28 cellular contexts compared by ENCODE assay signal in genomic region chr4:2449511-2450392, GRCh38. TPM values are rescaled to one million over a fixed set of nuclear protein-coding genes. Genes with fewer than 3 reads are reported as not detected.
"Had no signal": no experiment of that assay in that cellular context is flagged by ENCODE, and none has a peak within 500 bp of the region (broad histone marks: within the 10 kb centered on the region; RNA-seq: fewer than 3 reads in every experiment).

No MANE protein-coding gene starts in this region.

- H3K36me3 ChIP-seq: breast epithelium, esophagus muscularis mucosa, right atrium auricular region, suprapubic skin, tibial artery had no signal

- H3K79me2 ChIP-seq: parathyroid adenoma had no signal

- H3K27me3 Mint-ChIP-seq: activated CD4-positive, alpha-beta T cell treated with anti-CD3 and anti-CD28 coated beads for 36 hours; activated CD8-positive, alpha-beta memory T cell treated with anti-CD3 and anti-CD28 coated beads, Interleukin-2, amount 10 ng/mL, durations not matched to agents 7 days and 5 days; central memory CD8-positive, alpha-beta T cell; naive B cell had no signal

- H3K9me3 ChIP-seq: breast epithelium, esophagus muscularis mucosa, right atrium auricular region, suprapubic skin, tibial artery had no signal

- H3K4me1 ChIP-seq: breast epithelium, esophagus muscularis mucosa, parathyroid adenoma, right atrium auricular region, suprapubic skin, tibial artery had no signal

- H3K27ac Mint-ChIP-seq: activated CD4-positive, alpha-beta T cell treated with anti-CD3 and anti-CD28 coated beads for 36 hours; activated CD8-positive, alpha-beta memory T cell treated with anti-CD3 and anti-CD28 coated beads, Interleukin-2, amount 10 ng/mL, durations not matched to agents 7 days and 5 days; activated CD8-positive, alpha-beta T cell treated with anti-CD3 and anti-CD28 coated beads, Interleukin-2, amount 10 ng/mL, durations not matched to agents 7 days and 5 days; dendritic cell treated with granulocyte-macrophage colony-stimulating factor and Interleukin-4, amounts not matched to agents 40 ng/mL and 50 ng/mL, for 4 days; mesothelial cell of epicardium; naive B cell; nephron progenitor cell had no signal

- H3K27ac ChIP-seq: breast epithelium, esophagus muscularis mucosa, parathyroid adenoma, right atrium auricular region, suprapubic skin, tibial artery had no signal

- DNase-seq: activated CD4-positive, alpha-beta T cell treated with anti-CD3 and anti-CD28 coated beads for 36 hours; activated CD4-positive, CD25-positive, alpha-beta regulatory T cell; activated CD8-positive, alpha-beta memory T cell treated with anti-CD3 and anti-CD28 coated beads, Interleukin-2, amount 10 ng/mL, durations not matched to agents 7 days and 5 days; activated CD8-positive, alpha-beta T cell treated with anti-CD3 and anti-CD28 coated beads, Interleukin-2, amount 10 ng/mL, durations not matched to agents 7 days and 5 days; activated naive CD4-positive, alpha-beta T cell; activated T-cell treated with anti-CD3 and anti-CD28 coated beads, Interleukin-2, amount 50 U/mL, for 48 hours; effector CD4-positive, alpha-beta T cell; foreskin melanocyte; islet precursor cell; left cardiac atrium; left ventricle myocardium superior; mammary epithelial cell; naive B cell; nephron progenitor cell; nucleus accumbens; stimulated activated CD4-positive, alpha-beta T cell treated with anti-CD3 and anti-CD28 coated beads, Interleukin-15, amount 100 ng/mL, for 24 hours; stimulated activated CD4-positive, alpha-beta T cell treated with anti-CD3 and anti-CD28 coated beads, Interleukin-2, amount 100 ng/mL, for 24 hours; stimulated activated naive CD4-positive, alpha-beta T cell; tibial artery had no signal

- H3K9ac ChIP-seq: parathyroid adenoma had no signal

- H3K4me1 Mint-ChIP-seq: activated CD4-positive, alpha-beta T cell treated with anti-CD3 and anti-CD28 coated beads for 36 hours; activated CD8-positive, alpha-beta memory T cell treated with anti-CD3 and anti-CD28 coated beads, Interleukin-2, amount 10 ng/mL, durations not matched to agents 7 days and 5 days; central memory CD8-positive, alpha-beta T cell; mesothelial cell of epicardium had no signal

- H3K36me3 Mint-ChIP-seq: activated CD8-positive, alpha-beta memory T cell treated with anti-CD3 and anti-CD28 coated beads, Interleukin-2, amount 10 ng/mL, durations not matched to agents 7 days and 5 days; activated naive CD4-positive, alpha-beta T cell treated with anti-CD3 and anti-CD28 coated beads, Interleukin-2, amount 50 U/mL, for 72 hours; mesothelial cell of epicardium; naive B cell had no signal

- H2AFZ ChIP-seq: parathyroid adenoma had no signal

- H3K9me3 Mint-ChIP-seq: activated naive CD4-positive, alpha-beta T cell treated with anti-CD3 and anti-CD28 coated beads, Interleukin-2, amount 50 U/mL, for 72 hours; central memory CD8-positive, alpha-beta T cell; dendritic cell treated with granulocyte-macrophage colony-stimulating factor and Interleukin-4, amounts not matched to agents 40 ng/mL and 50 ng/mL, for 4 days; mesothelial cell of epicardium; naive B cell; nephron progenitor cell had no signal

- H3K27me3 ChIP-seq: breast epithelium, esophagus muscularis mucosa, right atrium auricular region, suprapubic skin had no signal

- ATAC-seq: activated CD4-positive, alpha-beta T cell treated with anti-CD3 and anti-CD28 coated beads for 36 hours; activated CD8-positive, alpha-beta memory T cell treated with anti-CD3 and anti-CD28 coated beads, Interleukin-2, amount 10 ng/mL, durations not matched to agents 7 days and 5 days; activated CD8-positive, alpha-beta T cell treated with anti-CD3 and anti-CD28 coated beads, Interleukin-2, amount 10 ng/mL, durations not matched to agents 7 days and 5 days; activated naive CD4-positive, alpha-beta T cell treated with anti-CD3 and anti-CD28 coated beads, Interleukin-2, amount 50 U/mL, for 72 hours; left cardiac atrium; left ventricle myocardium superior had no signal

- H3K4me3 ChIP-seq: breast epithelium, esophagus muscularis mucosa, right atrium auricular region, suprapubic skin, tibial artery had no signal

- H3K4me3 Mint-ChIP-seq: activated CD4-positive, alpha-beta T cell treated with anti-CD3 and anti-CD28 coated beads for 36 hours; activated CD8-positive, alpha-beta memory T cell treated with anti-CD3 and anti-CD28 coated beads, Interleukin-2, amount 10 ng/mL, durations not matched to agents 7 days and 5 days; activated CD8-positive, alpha-beta T cell treated with anti-CD3 and anti-CD28 coated beads, Interleukin-2, amount 10 ng/mL, durations not matched to agents 7 days and 5 days; central memory CD8-positive, alpha-beta T cell; dendritic cell treated with granulocyte-macrophage colony-stimulating factor and Interleukin-4, amounts not matched to agents 40 ng/mL and 50 ng/mL, for 4 days; mesothelial cell of epicardium; nephron progenitor cell had no signal

RNA-seq across cellular contexts. Expression of gene CFAP99, which starts 31.0 kb away (rescaled TPM):
- polyA plus RNA-seq: mammary epithelial cell had no signal
